1 cellular context compared by ENCODE assay signal in genomic region chr12:52690351-52691075, GRCh38.
TF ChIP-seq lines count a peak whose summit lies in the region.

No MANE protein-coding gene starts in this region.

TF ChIP-seq in H1, 55 proteins besides CTCF, POLR2A, EP300 and RAD21:
- no peak for TF ChIP-seq SP4 (IDR thresholded peaks at IDR 0.05; ENCODE audit: low read length)
- no peak for TF ChIP-seq RFX5 (IDR thresholded peaks at IDR 0.05; ENCODE audit: borderline replicate concordance, low read depth, low read length)
- TF ChIP-seq FOSL1 (IDR thresholded peaks at IDR 0.05; ENCODE audit: insufficient read depth, low read depth, low read length): no peak
- no peak for TF ChIP-seq HDAC6 (IDR thresholded peaks at IDR 0.05; ENCODE audit: low read depth, low read length)
- TF ChIP-seq TBP (IDR thresholded peaks at IDR 0.05; ENCODE audit: low read depth, low read length): no peak
- no peak for TF ChIP-seq BACH1 (IDR thresholded peaks at IDR 0.05; ENCODE audit: low read length)
- no peak for TF ChIP-seq ATF2 (IDR thresholded peaks at IDR 0.05; ENCODE audit: low read length)
- no peak for TF ChIP-seq SRF (IDR thresholded peaks at IDR 0.05; ENCODE audit: low read depth, low read length)
- TF ChIP-seq JUN (IDR thresholded peaks at IDR 0.05; ENCODE audit: low read depth, low read length): no peak
- TF ChIP-seq MAFK (IDR thresholded peaks at IDR 0.05; ENCODE audit: low read depth, low read length): no peak
- TF ChIP-seq SIRT6 (IDR thresholded peaks at IDR 0.05; ENCODE audit: low read length): no peak
- TF ChIP-seq NRF1 (IDR thresholded peaks at IDR 0.05; ENCODE audit: low read depth, low read length): no peak
- TF ChIP-seq ATF3 (IDR thresholded peaks at IDR 0.05; ENCODE audit: insufficient read depth, low read depth, low read length): no peak
- TF ChIP-seq CHD1 (IDR thresholded peaks at IDR 0.05; ENCODE audit: low read depth, low read length): no peak
- TF ChIP-seq NANOG (IDR thresholded peaks at IDR 0.05; ENCODE audit: insufficient read depth, low read depth, low read length, poor library complexity, severe bottlenecking): no peak
- TF ChIP-seq ASH2L (IDR thresholded peaks at IDR 0.05; ENCODE audit: low read length): no peak
- TF ChIP-seq EGR1 (IDR thresholded peaks at IDR 0.05; ENCODE audit: borderline replicate concordance, low read depth, low read length): no peak
